1 cellular context compared by ENCODE assay signal in the genomic region with DNA sequence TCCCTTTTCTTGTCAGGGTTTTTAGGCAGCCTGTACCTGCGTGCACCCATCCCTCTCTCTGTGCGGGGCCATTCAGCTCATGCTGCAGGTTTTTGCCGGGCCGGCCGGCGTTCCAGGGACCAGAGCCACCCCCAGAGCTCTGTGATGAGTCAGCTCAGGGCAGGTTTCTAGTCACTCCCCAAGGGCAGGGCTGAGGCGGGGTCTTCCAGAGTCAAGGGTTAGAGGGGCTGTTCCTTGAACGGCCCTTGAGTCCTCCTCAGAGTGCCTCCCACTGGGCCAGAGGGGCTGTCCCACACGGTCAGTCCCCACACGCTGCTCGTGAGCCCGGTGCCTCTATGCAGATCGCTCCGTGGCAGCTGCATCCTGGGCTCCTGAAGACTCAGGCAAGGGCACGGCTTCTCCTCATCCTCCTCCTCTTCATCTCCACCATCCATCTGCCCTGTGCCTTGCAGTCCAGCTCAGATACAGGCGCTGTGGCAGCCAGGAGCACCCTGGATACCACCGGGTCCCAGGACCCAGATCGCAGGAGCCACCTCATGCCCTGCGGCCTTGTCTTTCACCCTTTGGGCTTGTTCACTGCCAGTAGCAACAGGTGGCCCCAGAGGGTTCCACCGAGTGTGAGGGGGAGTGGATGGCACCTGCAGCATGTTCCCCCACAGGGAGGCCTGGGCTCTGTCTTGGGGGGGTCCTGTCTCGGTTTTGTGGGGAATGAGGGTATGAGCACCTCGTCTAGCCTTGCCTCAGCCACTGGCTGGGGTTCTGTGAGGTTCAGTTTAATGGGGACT.
TF ChIP-seq lines count a peak whose summit lies in the region.

No MANE protein-coding gene starts in this region.

TF ChIP-seq in K562, 482 proteins besides CTCF, POLR2A, EP300 and RAD21:
- peak; percentile 29 for TF ChIP-seq HMGN3 (IDR thresholded peaks at IDR 0.05; ENCODE audit: borderline replicate concordance, extremely low read depth, insufficient read length, low read depth, low read length)
- TF ChIP-seq CREBBP (IDR thresholded peaks at IDR 0.05; ENCODE audit: low read depth, low read length) = no peak
- no peak; the same call in 1 of the 2 replicates for TF ChIP-seq RBFOX2 (IDR thresholded peaks at IDR 0.05; ENCODE audit: low read depth, low read length)
- no peak for TF ChIP-seq PHF21A (IDR thresholded peaks at IDR 0.05; ENCODE audit: borderline replicate concordance, low read depth)
- no peak for TF ChIP-seq ZNF644 (tag; IDR thresholded peaks at IDR 0.05; ENCODE audit: low read depth)
- no peak for TF ChIP-seq MEF2D (tag; conservative IDR thresholded peaks at IDR 0.05; ENCODE audit: low read depth)
